In genomic region chr12:70364695-70365397, GRCh38 we compare ENCODE assay signal across 9 cellular contexts. TPM values are rescaled to one million over a fixed set of nuclear protein-coding genes. Genes with fewer than 3 reads are reported as not detected.
DNase-seq lines count a peak whose midpoint lies in the region; ATAC-seq and TF ChIP-seq lines count a peak whose summit lies in the region.
"Had no signal": no experiment of that assay in that cellular context is flagged by ENCODE, and none has a peak within 500 bp of the region (broad histone marks: within the 10 kb centered on the region; RNA-seq: fewer than 3 reads in every experiment).

No MANE protein-coding gene starts in this region.

- CTCF ChIA-PET in activated CD4-positive, alpha-beta T cell treated with anti-CD3 and anti-CD28 coated beads for 36 hours (lab: Charles Lee): interaction anchor here (0.6 kb wide), 2 partner anchors 53 to 211 kb away, joined by 3 read pairs; no protein-coding TSS in a partner anchor

- no peaks in the 10 kb centered on the region for H3K9me2 ChIP-seq in hepatocyte (replicated peaks; ENCODE audit: insufficient read depth)

- peaks cover 32% of the 10 kb centered on the region for H3K27me3 ChIP-seq in hepatocyte

- H3K4me1 ChIP-seq in hepatocyte (ENCODE audit: insufficient read depth): peaks cover 8% of the 10 kb centered on the region

- no peak for TF ChIP-seq CTCF in hepatocyte (IDR thresholded peaks at IDR 0.05; ENCODE audit: poor library complexity)

- no peaks in the 10 kb centered on the region for H3K9me3 ChIP-seq in T-helper 17 cell (ENCODE audit: control insufficient read depth, low read length, poor library complexity, severe bottlenecking)
- H3K9me3 ChIP-seq in hepatocyte (ENCODE audit: low read depth): no peaks in the 10 kb centered on the region

- peak; percentile 16 for DNase-seq in activated CD4-positive, alpha-beta T cell treated with anti-CD3 and anti-CD28 coated beads for 36 hours
- no peak for DNase-seq in activated CD4-positive, alpha-beta T cell treated with anti-CD3 and anti-CD28 coated beads, Interleukin-2, amount 50 U/mL, for 1 hour
- DNase-seq in T-helper 17 cell (no peak), hepatocyte (ENCODE audit: low spot score) (no peak), epidermal melanocyte (ENCODE audit: insufficient read length, low spot score) (no peak)
- no peak for DNase-seq in stimulated activated naive CD8-positive, alpha-beta T cell treated with anti-CD3 and anti-CD28 coated beads, Interleukin-15, amount 100 ng/mL, for 72 hours
- no peak for DNase-seq in effector CD8-positive, alpha-beta T cell (lab: John Stamatoyannopoulos, UW)
- DNase-seq: Kasumi-1 had no signal

- peak overlapping the region; percentile 96 for H3K4me2 ChIP-seq in hepatocyte

- intact Hi-C loops in activated CD4-positive, alpha-beta T cell treated with anti-CD3 and anti-CD28 coated beads for 36 hours (cut with DNase I, micrococcal nuclease): loop anchor here in 1 of 2 experiments (5.0 kb wide), 3 partner anchors 778 to 1322 kb away; partner anchors contain the start of genes CCT2, CPSF6 and TMEM19

- 21% methylated on average over 16 of the region's 16 CpGs for WGBS in hepatocyte (ENCODE audit: low lambda C conversion rate, missing lambda C conversion rate)

- no peak overlapping the region for H3K27ac ChIP-seq in hepatocyte

- no peaks in the 10 kb centered on the region for H3K79me2 ChIP-seq in hepatocyte

- no peaks in the 10 kb centered on the region for H3K36me3 Mint-ChIP-seq in activated CD4-positive, alpha-beta T cell treated with anti-CD3 and anti-CD28 coated beads for 36 hours (ENCODE audit: low read depth)
- H3K36me3 Mint-ChIP-seq in T-helper 17 cell (ENCODE audit: low read depth): no peaks in the 10 kb centered on the region

- H3K9me3 Mint-ChIP-seq in activated CD4-positive, alpha-beta T cell treated with anti-CD3 and anti-CD28 coated beads for 36 hours (ENCODE audit: low read depth): no peaks in the 10 kb centered on the region
- no peaks in the 10 kb centered on the region for H3K9me3 Mint-ChIP-seq in stimulated activated naive CD8-positive, alpha-beta T cell treated with anti-CD3 and anti-CD28 coated beads, Interleukin-15, amount 100 ng/mL, for 72 hours

- no peak for ATAC-seq in activated CD4-positive, alpha-beta T cell treated with anti-CD3 and anti-CD28 coated beads for 36 hours
- ATAC-seq in T-helper 17 cell: no peak
- no peak for ATAC-seq in stimulated activated naive CD8-positive, alpha-beta T cell treated with anti-CD3 and anti-CD28 coated beads, Interleukin-15, amount 100 ng/mL, for 72 hours
- no peak for ATAC-seq in HG03196 (IDR thresholded peaks at IDR 0.05; ENCODE audit: unreplicated experiment)

- H2AFZ ChIP-seq in hepatocyte: peak overlapping the region; percentile 48

- no peak overlapping the region for H3K27ac Mint-ChIP-seq in activated CD4-positive, alpha-beta T cell treated with anti-CD3 and anti-CD28 coated beads for 36 hours
- H3K27ac Mint-ChIP-seq in T-helper 17 cell: no peak overlapping the region
- H3K27ac Mint-ChIP-seq in stimulated activated naive CD8-positive, alpha-beta T cell treated with anti-CD3 and anti-CD28 coated beads, Interleukin-15, amount 100 ng/mL, for 72 hours: no peak overlapping the region

- no peaks in the 10 kb centered on the region for H4K20me1 ChIP-seq in hepatocyte (ENCODE audit: insufficient read depth, poor library complexity, severe bottlenecking)

- H3K4me3 ChIP-seq in hepatocyte: no peak overlapping the region

- peak overlapping the region; percentile 86 for H3K4me3 Mint-ChIP-seq in activated CD4-positive, alpha-beta T cell treated with anti-CD3 and anti-CD28 coated beads for 36 hours
- H3K4me3 Mint-ChIP-seq in T-helper 17 cell: peak overlapping the region; percentile 96
- peak overlapping the region; percentile 85 to 87 for H3K4me3 Mint-ChIP-seq in stimulated activated naive CD8-positive, alpha-beta T cell treated with anti-CD3 and anti-CD28 coated beads, Interleukin-15, amount 100 ng/mL, for 72 hours

- H3K4me1 Mint-ChIP-seq in activated CD4-positive, alpha-beta T cell treated with anti-CD3 and anti-CD28 coated beads for 36 hours: peaks cover 17% of the 10 kb centered on the region
- H3K4me1 Mint-ChIP-seq in T-helper 17 cell: peaks cover 7% of the 10 kb centered on the region
- H3K4me1 Mint-ChIP-seq in stimulated activated naive CD8-positive, alpha-beta T cell treated with anti-CD3 and anti-CD28 coated beads, Interleukin-15, amount 100 ng/mL, for 72 hours: peaks cover 23% of the 10 kb centered on the region

- H3K36me3 ChIP-seq in hepatocyte (replicated peaks; ENCODE audit: insufficient read depth, low read depth): no peaks in the 10 kb centered on the region

- peaks cover 6% of the 10 kb centered on the region for H3K27me3 Mint-ChIP-seq in activated CD4-positive, alpha-beta T cell treated with anti-CD3 and anti-CD28 coated beads for 36 hours
- peaks cover 9% of the 10 kb centered on the region for H3K27me3 Mint-ChIP-seq in T-helper 17 cell
- peaks cover 10% of the 10 kb centered on the region for H3K27me3 Mint-ChIP-seq in stimulated activated naive CD8-positive, alpha-beta T cell treated with anti-CD3 and anti-CD28 coated beads, Interleukin-15, amount 100 ng/mL, for 72 hours

- POLR2A ChIA-PET in activated CD4-positive, alpha-beta T cell treated with anti-CD3 and anti-CD28 coated beads for 36 hours (lab: Charles Lee): no interaction called here

RNA-seq across cellular contexts. Expression of gene KCNMB4, which starts 1.2 kb away (rescaled TPM):
- total RNA-seq in activated CD4-positive, alpha-beta T cell treated with anti-CD3 and anti-CD28 coated beads for 36 hours: 1 to 10 TPM in 1 of 2 experiments, under 1 TPM in 1; 0.94 to 2.1 TPM
- total RNA-seq in T-helper 17 cell (under 1 TPM; 0.26 to 0.75 TPM), hepatocyte (4.6 and 9.2 TPM in 2 replicates)
- polyA plus RNA-seq in hepatocyte: 4.3 TPM in 2 replicates
